In genomic region chr11:65988791-65989592, GRCh38 we compare ENCODE assay signal across 8 cellular contexts. TPM values are rescaled to one million over a fixed set of nuclear protein-coding genes. Genes with fewer than 3 reads are reported as not detected.
DNase-seq lines count a peak whose midpoint lies in the region; ATAC-seq and TF ChIP-seq lines count a peak whose summit lies in the region.

No MANE protein-coding gene starts in this region.

- no peak overlapping the region for H3K4me3 Mint-ChIP-seq in immature natural killer cell

- intact Hi-C loops in breast epithelium (cut with DNase I; ENCODE audit: low total_unique reads), result no loop called here

- H3K27ac ChIP-seq in VCaP (peak overlapping the region; percentile 55), breast epithelium (peak overlapping the region in 1 of 2 donors; percentile 36)

- H3K4me1 Mint-ChIP-seq in immature natural killer cell, result peaks cover 5 to 8% of the 10 kb centered on the region in 2 donors

- TF ChIP-seq POLR2A in breast epithelium (IDR thresholded peaks at IDR 0.05), result no peak

- no peak overlapping the region for H3K4me3 ChIP-seq in breast epithelium

- no peaks in the 10 kb centered on the region for H3K9me3 ChIP-seq in breast epithelium

- H3K27me3 Mint-ChIP-seq in immature natural killer cell (ENCODE audit: low read depth in 3 of 3), result no peaks in the 10 kb centered on the region

- H3K27ac Mint-ChIP-seq in immature natural killer cell, result peak overlapping the region; percentile 68 to 93 (median 86)

- H3K36me3 Mint-ChIP-seq in immature natural killer cell, result peaks cover 0 to 9% (median 0%) of the 10 kb centered on the region in 3 donors

- no peaks in the 10 kb centered on the region for H3K9me3 Mint-ChIP-seq in immature natural killer cell

- no peaks in the 10 kb centered on the region for H3K4me1 ChIP-seq in breast epithelium

- peak; percentile 100 for TF ChIP-seq CTCF in VCaP (conservative IDR thresholded peaks at IDR 0.05)
- TF ChIP-seq CTCF in breast epithelium (IDR thresholded peaks at IDR 0.05), result peak; percentile 96 to 99 (median 99)

- ATAC-seq in GM18907 (IDR thresholded peaks at IDR 0.05; ENCODE audit: unreplicated experiment) (peak; percentile 88), HG03196 (IDR thresholded peaks at IDR 0.05; ENCODE audit: unreplicated experiment) (peak; percentile 82)

- H3K27me3 ChIP-seq in breast epithelium, result no peaks in the 10 kb centered on the region

- H3K36me3 ChIP-seq in breast epithelium, result no peaks in the 10 kb centered on the region

- DNase-seq in AG08396 (ENCODE audit: low spot score) (peak; percentile 89), NCI-H2227 treated with DMSO at 0.1 percent for 48 hours (lab: John Stamatoyannopoulos, UW) (peak; percentile 97), breast epithelium (ENCODE audit: low spot score in 2 of 2) (peak; percentile 85 to 92), immature natural killer cell (peak; percentile 89 to 92 (median 91))
- DNase-seq in stimulated activated CD4-positive, alpha-beta T cell treated with anti-CD3 and anti-CD28 coated beads, Interleukin-15, amount 100 ng/mL, for 48 hours (ENCODE audit: low read depth in 2 of 2), result peak; percentile 83 to 88

RNA-seq across cellular contexts. Expression of gene EIF1AD, which starts 13.0 kb away (rescaled TPM):
- 10 to 100 TPM; 31.0 to 33.1 (median 31.0) TPM for total RNA-seq in breast epithelium
- 10 to 100 TPM; 14.0 to 26.0 (median 21.0) TPM for polyA plus RNA-seq in immature natural killer cell

RNA-seq across cellular contexts. Expression of gene BANF1, which starts 13.3 kb away (rescaled TPM):
- total RNA-seq in breast epithelium, result 10 to 100 TPM; 15.7 to 42.0 (median 37.4) TPM
- 100 to 1,000 TPM; 212 to 366 (median 295) TPM for polyA plus RNA-seq in immature natural killer cell

RNA-seq across cellular contexts. Expression of gene CST6, which starts 22.8 kb away (rescaled TPM):
- total RNA-seq in breast epithelium, result under 1 TPM in 2 of 3 donors, not detected in 1; 0.59 to 0.98 TPM
- not detected for polyA plus RNA-seq in immature natural killer cell

RNA-seq across cellular contexts. Expression of gene SART1, which starts 27.5 kb away (rescaled TPM):
- 10 to 100 TPM; 55.2 to 68.5 (median 55.9) TPM for total RNA-seq in breast epithelium
- 10 to 100 TPM in 2 of 3 donors, 1 to 10 TPM in 1; 7.5 to 53.0 (median 16.1) TPM for polyA plus RNA-seq in immature natural killer cell

RNA-seq across cellular contexts. Expression of gene CATSPER1, which starts 37.3 kb away (rescaled TPM):
- 1 to 10 TPM in 1 of 3 donors, under 1 TPM in 1, not detected in 1; 0.32 to 1.3 TPM for total RNA-seq in breast epithelium
- polyA plus RNA-seq in immature natural killer cell, result 10 to 100 TPM; 17.2 to 41.1 (median 20.8) TPM
